9 cellular contexts compared by ENCODE assay signal in genomic region chr15:44102675-44103254, GRCh38.
DNase-seq lines count a peak whose midpoint lies in the region; ATAC-seq and TF ChIP-seq lines count a peak whose summit lies in the region.
"Had no signal": no experiment of that assay in that cellular context is flagged by ENCODE, and none has a peak within 500 bp of the region (broad histone marks: within the 10 kb centered on the region; RNA-seq: fewer than 3 reads in every experiment).

No MANE protein-coding gene starts in this region.

- POLR2A ChIA-PET in HEK293T (lab: Yijun Ruan, JAX) = no interaction called here

- TF ChIP-seq CTCF in AG09319 (IDR thresholded peaks at IDR 0.05; ENCODE audit: low read depth, low read length) = no peak

- ATAC-seq in GM18861 (IDR thresholded peaks at IDR 0.05; ENCODE audit: unreplicated experiment) (no peak), HG02852 (IDR thresholded peaks at IDR 0.05; ENCODE audit: unreplicated experiment) (no peak), GM21360 (IDR thresholded peaks at IDR 0.05; ENCODE audit: unreplicated experiment) (no peak)

- CTCF ChIA-PET in HEK293T (lab: Yijun Ruan, JAX) = no interaction called here

- peak; percentile 91 for DNase-seq in AG09319 (ENCODE audit: extremely low read depth, low read depth)
- DNase-seq in NCI-H1930 (lab: John Stamatoyannopoulos, UW) = peak; percentile 8 to 26
- DNase-seq in dedifferentiated amniotic fluid mesenchymal stem cell (ENCODE audit: extremely low spot score) = peak; percentile 84
- peak; percentile 95 for DNase-seq in medulla oblongata (ENCODE audit: extremely low spot score)
- DNase-seq in HEK293T (ENCODE audit: extremely low spot score) = no peak
- DNase-seq: activated CD4-positive, CD25-positive, alpha-beta regulatory T cell treated with anti-CD3 and anti-CD28 coated beads, Interleukin-2, amount 50 U/mL, for 72 hours had no signal

TF ChIP-seq in HEK293T, 16 proteins besides CTCF, POLR2A, EP300 and RAD21:
- TF ChIP-seq SP1 (IDR thresholded peaks at IDR 0.05) = no peak
- no peak for TF ChIP-seq BHLHE40 (IDR thresholded peaks at IDR 0.05; ENCODE audit: borderline replicate concordance)
- no peak for TF ChIP-seq ELF4 (IDR thresholded peaks at IDR 0.05)
- no peak for TF ChIP-seq ARNT (IDR thresholded peaks at IDR 0.05)
- no peak for TF ChIP-seq ZNF384 (IDR thresholded peaks at IDR 0.05)
- no peak for TF ChIP-seq FOXK2 (IDR thresholded peaks at IDR 0.05)
- no peak for TF ChIP-seq FOXA1 (IDR thresholded peaks at IDR 0.05)
- TF ChIP-seq CTBP1 (IDR thresholded peaks at IDR 0.05; ENCODE audit: borderline replicate concordance) = no peak
- TF ChIP-seq NFRKB (IDR thresholded peaks at IDR 0.05) = no peak
- no peak for TF ChIP-seq PKNOX1 (IDR thresholded peaks at IDR 0.05)
- no peak for TF ChIP-seq TARDBP (IDR thresholded peaks at IDR 0.05)
- no peak for TF ChIP-seq HDGF (IDR thresholded peaks at IDR 0.05; ENCODE audit: borderline replicate concordance)
- TF ChIP-seq L3MBTL2 (conservative IDR thresholded peaks at IDR 0.05) = no peak
- no peak for TF ChIP-seq LEF1 (IDR thresholded peaks at IDR 0.05; ENCODE audit: borderline replicate concordance)
